In the genomic region with DNA sequence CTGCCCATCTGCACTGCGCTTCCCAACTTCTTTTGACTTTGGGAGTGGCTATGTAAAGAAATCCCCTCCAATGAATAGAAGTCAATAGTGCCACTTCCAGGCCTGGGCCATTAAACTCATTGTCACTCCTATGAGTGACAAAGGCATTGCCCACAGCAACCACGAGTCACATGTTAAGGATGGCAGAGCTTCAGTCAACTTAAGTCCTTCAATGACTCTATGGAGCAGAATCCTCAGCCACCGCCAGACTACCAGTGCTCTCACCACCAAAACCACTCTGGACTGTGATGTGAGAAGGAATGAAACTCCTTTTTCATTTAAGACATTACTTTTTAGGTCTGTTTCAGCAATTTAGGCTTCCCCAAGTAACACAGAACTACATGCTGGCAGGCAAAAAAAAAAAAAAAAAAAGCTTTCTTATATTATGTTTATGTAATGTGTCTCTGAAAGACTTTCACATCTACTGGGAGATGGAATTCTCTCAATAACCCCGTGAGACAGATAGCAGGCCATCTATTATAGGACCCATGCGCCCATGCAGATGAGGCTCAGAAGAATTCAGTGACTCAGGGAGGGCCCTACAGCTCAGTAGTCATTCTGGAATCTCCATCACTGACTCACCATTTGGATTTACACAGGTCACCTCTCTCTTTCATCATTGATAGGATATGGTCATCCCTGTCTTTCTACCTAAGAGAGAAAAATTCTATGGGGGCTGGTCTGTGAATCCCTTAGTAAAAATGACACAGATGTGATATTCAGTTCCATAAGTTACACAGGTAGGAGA, we compare ENCODE assay signal across 14 cellular contexts.
DNase-seq lines count a peak whose midpoint lies in the region; ATAC-seq and TF ChIP-seq lines count a peak whose summit lies in the region.
"Had no signal": no experiment of that assay in that cellular context is flagged by ENCODE, and none has a peak within 500 bp of the region (broad histone marks: within the 10 kb centered on the region; RNA-seq: fewer than 3 reads in every experiment).

No MANE protein-coding gene starts in this region.

- DNase-seq in AG08395 (ENCODE audit: low spot score) (peak; percentile 49), EH (ENCODE audit: low read depth) (peak; percentile 69), RWPE1 (ENCODE audit: low spot score) (peak; percentile 39), islet precursor cell (peak; percentile 64), body of pancreas (no peak), DMS79 treated with DMSO at 0.1 percent for 48 hours (lab: John Stamatoyannopoulos, UW) (no peak)
- DNase-seq: activated CD8-positive, alpha-beta memory T cell treated with anti-CD3 and anti-CD28 coated beads, Interleukin-2, amount 50 U/mL, for 4 hours; adrenal gland; erythroblast; NCI-H2171 had no signal

- no peaks in the 10 kb centered on the region for H3K9me3 ChIP-seq in body of pancreas
- H3K9me3 ChIP-seq: adrenal gland, tibial nerve had no signal

- H3K36me3 ChIP-seq in body of pancreas (replicated peaks in 1 of 2; ENCODE audit: insufficient read depth in 1 of 2, low read depth in 2 of 2) = no peaks in the 10 kb centered on the region
- H3K36me3 ChIP-seq: adrenal gland, tibial nerve had no signal

- 76% methylated on average over 5 of the region's 5 CpGs for WGBS in body of pancreas, 2 donors

- no peaks in the 10 kb centered on the region for H3K4me1 ChIP-seq in body of pancreas
- H3K4me1 ChIP-seq: adrenal gland, tibial nerve had no signal

- TF ChIP-seq CTCF in RWPE1 (conservative IDR thresholded peaks at IDR 0.05; ENCODE audit: low read depth) (no peak), body of pancreas (IDR thresholded peaks at IDR 0.05) (no peak)

- no peak for TF ChIP-seq POLR2A in body of pancreas (IDR thresholded peaks at IDR 0.05)

- POLR2A ChIA-PET in RWPE1 (lab: Yijun Ruan, JAX; ENCODE audit: low non-redundant PET) = no interaction called here

- ATAC-seq in body of pancreas (no peak), HG02610 (IDR thresholded peaks at IDR 0.05; ENCODE audit: unreplicated experiment) (no peak), HG03025 (IDR thresholded peaks at IDR 0.05; ENCODE audit: low FRiP score, unreplicated experiment) (no peak)

- H3K27ac ChIP-seq in RWPE1 = no peak overlapping the region
- H3K27ac ChIP-seq in body of pancreas = no peak overlapping the region
- H3K27ac ChIP-seq: adrenal gland, SK-N-MC, tibial nerve had no signal

- H3K4me3 ChIP-seq in body of pancreas = no peak overlapping the region
- H3K4me3 ChIP-seq: adrenal gland, SK-N-MC, tibial nerve had no signal

- CTCF ChIA-PET in RWPE1 (lab: Yijun Ruan, JAX) = no interaction called here

- intact Hi-C loops in body of pancreas (cut with DNase I) = no loop called here

- H3K27me3 ChIP-seq in body of pancreas = no peaks in the 10 kb centered on the region
- H3K27me3 ChIP-seq: adrenal gland, tibial nerve had no signal

Comparison
In these comparisons a context has a peak if more than half of its experiments do, and no peak if none do; other contexts are left out.
1. DNase-seq: peak in AG08395 (single experiment), EH (single experiment), RWPE1 (single experiment) and islet precursor cell (single experiment); none in body of pancreas (0 of 4) and DMS79 treated with DMSO at 0.1 percent for 48 hours (single experiment).